Comparison of ENCODE assay signal across 1 cellular context in the genomic region with DNA sequence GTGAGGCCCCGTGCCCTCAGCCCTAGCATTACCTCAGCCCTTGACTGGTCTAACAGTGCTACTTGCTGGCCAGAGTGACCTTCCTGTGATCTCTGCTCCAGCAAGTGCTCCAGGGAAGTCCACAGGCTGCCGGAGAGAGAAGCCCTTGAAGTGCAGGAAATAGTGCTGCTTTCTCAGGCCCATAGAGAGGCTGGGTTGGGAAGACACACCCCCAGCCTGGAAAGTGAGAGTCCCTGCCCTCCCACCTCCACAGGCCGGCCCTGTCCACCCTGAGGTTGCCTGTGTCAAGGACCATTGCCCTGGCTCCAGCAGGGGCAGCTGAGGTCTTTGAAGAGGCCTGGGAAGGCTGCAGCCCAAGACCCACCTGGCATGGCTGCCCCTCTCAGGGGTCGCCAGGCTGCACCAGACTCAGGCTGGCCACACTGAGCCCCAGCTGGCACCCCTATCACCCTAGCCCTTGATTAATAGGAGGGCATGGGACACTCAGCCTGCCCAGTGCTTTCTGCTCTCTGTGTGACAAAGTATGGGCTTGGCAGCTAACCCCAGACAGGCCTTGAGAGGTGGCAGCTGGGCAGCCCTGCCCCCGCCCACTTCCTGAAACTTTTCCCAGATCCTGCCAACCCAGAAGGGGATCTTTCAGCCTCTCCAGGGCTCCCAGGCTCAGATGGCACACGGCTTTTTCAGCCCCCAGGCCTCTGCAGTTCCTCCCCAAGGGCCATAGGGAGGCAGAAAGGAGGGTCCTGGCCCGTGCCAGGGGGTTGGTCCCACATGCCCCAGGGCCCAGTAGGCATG.
TF ChIP-seq lines count a peak whose summit lies in the region.

No MANE protein-coding gene starts in this region.

TF ChIP-seq in H1, 55 proteins besides CTCF, POLR2A, EP300 and RAD21:
- no peak for TF ChIP-seq SIX5 (IDR thresholded peaks at IDR 0.05; ENCODE audit: low read depth, low read length)
- no peak for TF ChIP-seq RBBP5 (IDR thresholded peaks at IDR 0.05; ENCODE audit: borderline replicate concordance, low read depth, low read length)
- TF ChIP-seq, protein P1, sequence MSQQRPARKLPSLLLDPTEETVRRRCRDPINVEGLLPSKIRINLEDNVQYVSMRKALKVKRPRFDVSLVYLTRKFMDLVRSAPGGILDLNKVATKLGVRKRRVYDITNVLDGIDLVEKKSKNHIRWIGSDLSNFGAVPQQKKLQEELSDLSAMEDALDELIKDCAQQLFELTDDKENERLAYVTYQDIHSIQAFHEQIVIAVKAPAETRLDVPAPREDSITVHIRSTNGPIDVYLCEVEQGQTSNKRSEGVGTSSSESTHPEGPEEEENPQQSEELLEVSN (IDR thresholded peaks at IDR 0.05): no peak
- TF ChIP-seq EGR1 (IDR thresholded peaks at IDR 0.05; ENCODE audit: borderline replicate concordance, low read depth, low read length): no peak
- no peak for TF ChIP-seq CBX5 (IDR thresholded peaks at IDR 0.05; ENCODE audit: low read depth, low read length)
- no peak for TF ChIP-seq SP2 (IDR thresholded peaks at IDR 0.05; ENCODE audit: low read length)
- no peak for TF ChIP-seq SIN3A (conservative IDR thresholded peaks at IDR 0.05 in 1 of 2, IDR thresholded peaks at IDR 0.05 in 1 of 2; ENCODE audit: low read depth in 1 of 2, low read length in 2 of 2)
